Comparison of ENCODE assay signal across 15 cellular contexts in genomic region chr17:327296-327695, GRCh38.
"Had no signal": no experiment of that assay in that cellular context is flagged by ENCODE, and none has a peak within 500 bp of the region (broad histone marks: within the 10 kb centered on the region; RNA-seq: fewer than 3 reads in every experiment).

No MANE protein-coding gene starts in this region.

- FAIRE-seq: endothelial cell of umbilical vein had no signal

- H2AFZ ChIP-seq: hepatocyte had no signal

- H3K36me3 ChIP-seq: right atrium auricular region, tibial nerve had no signal

- H3K27me3 Mint-ChIP-seq: stimulated activated memory B cell treated with anti-CD40 and anti-IgM and Interleukin-4, amounts not matched to agents 10 μg/mL and 1 μg/mL and 100 μg/mL, for 72 hours; stimulated activated naive CD8-positive, alpha-beta T cell treated with anti-CD3 and anti-CD28 coated beads, Interleukin-15, amount 100 ng/mL, for 72 hours had no signal

- H3K4me3 Mint-ChIP-seq: endodermal cell; natural killer cell; stimulated activated memory B cell treated with anti-CD40 and anti-IgM and Interleukin-4, amounts not matched to agents 10 μg/mL and 1 μg/mL and 100 μg/mL, for 72 hours; stimulated activated naive CD8-positive, alpha-beta T cell treated with anti-CD3 and anti-CD28 coated beads, Interleukin-15, amount 100 ng/mL, for 72 hours had no signal

- H3K9me3 Mint-ChIP-seq: endodermal cell; natural killer cell; stimulated activated naive CD8-positive, alpha-beta T cell treated with anti-CD3 and anti-CD28 coated beads, Interleukin-15, amount 100 ng/mL, for 72 hours had no signal

- H3K27ac ChIP-seq: coronary artery, hepatocyte, right atrium auricular region, testis, tibial nerve had no signal

- DNase-seq: caudate nucleus; effector CD4-positive, alpha-beta T cell; foreskin melanocyte; natural killer cell; stimulated activated CD4-positive, alpha-beta T cell treated with anti-CD3 and anti-CD28 coated beads, Interleukin-4, amount 100 ng/mL, for 24 hours; stimulated activated naive CD8-positive, alpha-beta T cell treated with anti-CD3 and anti-CD28 coated beads, Interleukin-15, amount 100 ng/mL, for 72 hours; testis had no signal

- H3K79me2 ChIP-seq: hepatocyte had no signal

- H3K4me3 ChIP-seq: coronary artery, hepatocyte, right atrium auricular region, smooth muscle cell, testis, tibial nerve had no signal

- H3K27ac Mint-ChIP-seq: endodermal cell; natural killer cell; stimulated activated memory B cell treated with anti-CD40 and anti-IgM and Interleukin-4, amounts not matched to agents 10 μg/mL and 1 μg/mL and 100 μg/mL, for 72 hours; stimulated activated naive CD8-positive, alpha-beta T cell treated with anti-CD3 and anti-CD28 coated beads, Interleukin-15, amount 100 ng/mL, for 72 hours had no signal

- H3K27me3 ChIP-seq: hepatocyte, right atrium auricular region, testis, tibial nerve had no signal

- H3K9me3 ChIP-seq: right atrium auricular region, testis, tibial nerve had no signal

- H3K4me2 ChIP-seq: hepatocyte, smooth muscle cell had no signal

- H3K4me1 ChIP-seq: tibial nerve had no signal

- H3K36me3 Mint-ChIP-seq: natural killer cell had no signal

- ATAC-seq: natural killer cell; stimulated activated memory B cell treated with anti-CD40 and anti-IgM and Interleukin-4, amounts not matched to agents 10 μg/mL and 1 μg/mL and 100 μg/mL, for 72 hours; stimulated activated naive CD8-positive, alpha-beta T cell treated with anti-CD3 and anti-CD28 coated beads, Interleukin-15, amount 100 ng/mL, for 72 hours had no signal
